1 cellular context compared by ENCODE assay signal in genomic region chr9:87613265-87614111, GRCh38.
TF ChIP-seq lines count a peak whose summit lies in the region.

No MANE protein-coding gene starts in this region.

TF ChIP-seq in HepG2, 621 proteins besides CTCF, POLR2A, EP300 and RAD21 (continued from another document and continues in another):
- no peak for TF ChIP-seq ZBTB4 (CRISPR knock-in tag; IDR thresholded peaks at IDR 0.05; ENCODE audit: borderline replicate concordance)
- peak in 1 of 2 experiments; percentile 88; a peak in 2 of 4 replicates for TF ChIP-seq ATF4 (CRISPR knock-in tag; IDR thresholded peaks at IDR 0.05)
- TF ChIP-seq ZBTB38 (CRISPR knock-in tag; IDR thresholded peaks at IDR 0.05), result no peak
- TF ChIP-seq PAX8 (CRISPR knock-in tag; IDR thresholded peaks at IDR 0.05; ENCODE audit: borderline replicate concordance), result no peak
- TF ChIP-seq STAT6 (CRISPR knock-in tag; IDR thresholded peaks at IDR 0.05; ENCODE audit: borderline replicate concordance), result no peak
- peak; percentile 49; the same call in 1 of the 2 replicates for TF ChIP-seq TCF7 (IDR thresholded peaks at IDR 0.05; ENCODE audit: low read depth)
- peak; percentile 75 for TF ChIP-seq HNF4A (CRISPR knock-in tag; IDR thresholded peaks at IDR 0.05)
- peak; percentile 85 for TF ChIP-seq ZGPAT (CRISPR knock-in tag; IDR thresholded peaks at IDR 0.05)
- TF ChIP-seq TAF1 (CRISPR knock-in tag; IDR thresholded peaks at IDR 0.05), result no peak
- no peak for TF ChIP-seq TCF12 (IDR thresholded peaks at IDR 0.05)
- no peak for TF ChIP-seq TCF12 (CRISPR knock-in tag; IDR thresholded peaks at IDR 0.05)
- no peak for TF ChIP-seq CREBL2 (CRISPR knock-in tag; IDR thresholded peaks at IDR 0.05; ENCODE audit: borderline replicate concordance)
- TF ChIP-seq BORCS8-MEF2B (CRISPR knock-in tag; IDR thresholded peaks at IDR 0.05), result no peak
- TF ChIP-seq ARID4A (CRISPR knock-in tag; IDR thresholded peaks at IDR 0.05; ENCODE audit: borderline replicate concordance), result peak; percentile 19; the same call in 1 of the 2 replicates
- no peak for TF ChIP-seq ZBTB37 (CRISPR knock-in tag; IDR thresholded peaks at IDR 0.05)
- no peak for TF ChIP-seq MXD3 (CRISPR knock-in tag; IDR thresholded peaks at IDR 0.05)
- TF ChIP-seq JUN (CRISPR knock-in tag; IDR thresholded peaks at IDR 0.05), result no peak
- no peak for TF ChIP-seq EED (CRISPR knock-in tag; IDR thresholded peaks at IDR 0.05)
- TF ChIP-seq SKI (IDR thresholded peaks at IDR 0.05; ENCODE audit: partially characterized antibody), result no peak
- 0 out of 2 replicates have a peak, but pooled peaks have one; percentile 56 for TF ChIP-seq SP5 (CRISPR knock-in tag; IDR thresholded peaks at IDR 0.05; ENCODE audit: borderline replicate concordance, low read depth)
- TF ChIP-seq ZSCAN20 (CRISPR knock-in tag; IDR thresholded peaks at IDR 0.05; ENCODE audit: borderline replicate concordance), result no peak
- no peak; the same call in 1 of the 2 replicates for TF ChIP-seq ZKSCAN8 (CRISPR knock-in tag; IDR thresholded peaks at IDR 0.05; ENCODE audit: borderline replicate concordance)
- TF ChIP-seq NFKBIZ (CRISPR knock-in tag; IDR thresholded peaks at IDR 0.05), result no peak
- no peak for TF ChIP-seq ZNF510 (CRISPR knock-in tag; IDR thresholded peaks at IDR 0.05; ENCODE audit: low read depth)
- TF ChIP-seq ZNF354B (CRISPR knock-in tag; IDR thresholded peaks at IDR 0.05), result no peak
- TF ChIP-seq HDAC1 (CRISPR knock-in tag; IDR thresholded peaks at IDR 0.05), result peak; percentile 73
- no peak for TF ChIP-seq LRRFIP1 (CRISPR knock-in tag; conservative IDR thresholded peaks at IDR 0.05)
- no peak for TF ChIP-seq GMEB1 (CRISPR knock-in tag; IDR thresholded peaks at IDR 0.05; ENCODE audit: borderline replicate concordance)
- TF ChIP-seq ZNF512 (CRISPR knock-in tag; IDR thresholded peaks at IDR 0.05), result no peak
- TF ChIP-seq ZKSCAN1 (IDR thresholded peaks at IDR 0.05; ENCODE audit: low read length), result no peak
- no peak for TF ChIP-seq ZNF563 (CRISPR knock-in tag; IDR thresholded peaks at IDR 0.05)
- no peak for TF ChIP-seq SRSF1 (optimal IDR thresholded peaks at IDR 0.05; ENCODE audit: low read depth, low read length)
- TF ChIP-seq ZBTB25 (CRISPR knock-in tag; IDR thresholded peaks at IDR 0.05), result peak; percentile 78
- no peak for TF ChIP-seq ZNF446 (CRISPR knock-in tag; IDR thresholded peaks at IDR 0.05)
- TF ChIP-seq ZNF713 (CRISPR knock-in tag; IDR thresholded peaks at IDR 0.05), result no peak
- no peak for TF ChIP-seq EEA1 (CRISPR knock-in tag; IDR thresholded peaks at IDR 0.05; ENCODE audit: borderline replicate concordance)
